Comparison of ENCODE assay signal across 1 cellular context in the genomic region with DNA sequence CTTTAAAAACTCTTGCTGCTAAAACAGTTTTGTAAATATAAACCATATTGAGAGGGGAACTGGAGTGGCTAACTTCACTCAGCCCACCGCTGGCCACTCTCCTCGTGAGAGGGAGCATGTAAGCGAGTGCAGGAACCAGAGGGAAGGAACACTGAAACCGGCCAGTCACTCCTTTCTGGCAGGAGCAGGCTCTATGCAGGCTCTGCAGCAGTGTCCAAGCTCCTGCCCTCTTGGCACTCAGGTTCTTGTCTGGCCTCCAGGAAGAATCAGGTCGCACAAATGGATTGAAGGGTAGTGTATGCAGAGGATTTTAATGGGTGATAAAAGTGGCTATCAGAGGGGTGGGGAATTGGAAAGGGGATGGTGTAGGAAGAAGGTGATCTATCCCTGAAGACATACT.
TF ChIP-seq lines count a peak whose summit lies in the region.

No MANE protein-coding gene starts in this region.

TF ChIP-seq in GM23338, 12 proteins besides CTCF, POLR2A, EP300 and RAD21 (continued from another document):
- TF ChIP-seq, protein P1, sequence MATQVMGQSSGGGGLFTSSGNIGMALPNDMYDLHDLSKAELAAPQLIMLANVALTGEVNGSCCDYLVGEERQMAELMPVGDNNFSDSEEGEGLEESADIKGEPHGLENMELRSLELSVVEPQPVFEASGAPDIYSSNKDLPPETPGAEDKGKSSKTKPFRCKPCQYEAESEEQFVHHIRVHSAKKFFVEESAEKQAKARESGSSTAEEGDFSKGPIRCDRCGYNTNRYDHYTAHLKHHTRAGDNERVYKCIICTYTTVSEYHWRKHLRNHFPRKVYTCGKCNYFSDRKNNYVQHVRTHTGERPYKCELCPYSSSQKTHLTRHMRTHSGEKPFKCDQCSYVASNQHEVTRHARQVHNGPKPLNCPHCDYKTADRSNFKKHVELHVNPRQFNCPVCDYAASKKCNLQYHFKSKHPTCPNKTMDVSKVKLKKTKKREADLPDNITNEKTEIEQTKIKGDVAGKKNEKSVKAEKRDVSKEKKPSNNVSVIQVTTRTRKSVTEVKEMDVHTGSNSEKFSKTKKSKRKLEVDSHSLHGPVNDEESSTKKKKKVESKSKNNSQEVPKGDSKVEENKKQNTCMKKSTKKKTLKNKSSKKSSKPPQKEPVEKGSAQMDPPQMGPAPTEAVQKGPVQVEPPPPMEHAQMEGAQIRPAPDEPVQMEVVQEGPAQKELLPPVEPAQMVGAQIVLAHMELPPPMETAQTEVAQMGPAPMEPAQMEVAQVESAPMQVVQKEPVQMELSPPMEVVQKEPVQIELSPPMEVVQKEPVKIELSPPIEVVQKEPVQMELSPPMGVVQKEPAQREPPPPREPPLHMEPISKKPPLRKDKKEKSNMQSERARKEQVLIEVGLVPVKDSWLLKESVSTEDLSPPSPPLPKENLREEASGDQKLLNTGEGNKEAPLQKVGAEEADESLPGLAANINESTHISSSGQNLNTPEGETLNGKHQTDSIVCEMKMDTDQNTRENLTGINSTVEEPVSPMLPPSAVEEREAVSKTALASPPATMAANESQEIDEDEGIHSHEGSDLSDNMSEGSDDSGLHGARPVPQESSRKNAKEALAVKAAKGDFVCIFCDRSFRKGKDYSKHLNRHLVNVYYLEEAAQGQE (IDR thresholded peaks at IDR 0.05; ENCODE audit: unreplicated experiment) = no peak
- TF ChIP-seq JUNB (IDR thresholded peaks at IDR 0.05; ENCODE audit: unreplicated experiment) (no peak), EZH2phosphoT487 (IDR thresholded peaks at IDR 0.05; ENCODE audit: unreplicated experiment) (no peak), NANOG (IDR thresholded peaks at IDR 0.05; ENCODE audit: borderline replicate concordance) (no peak), CREB1 (CRISPR knock-in tag; IDR thresholded peaks at IDR 0.05; ENCODE audit: low read depth) (no peak)
